13 cellular contexts compared by ENCODE assay signal in the genomic region with DNA sequence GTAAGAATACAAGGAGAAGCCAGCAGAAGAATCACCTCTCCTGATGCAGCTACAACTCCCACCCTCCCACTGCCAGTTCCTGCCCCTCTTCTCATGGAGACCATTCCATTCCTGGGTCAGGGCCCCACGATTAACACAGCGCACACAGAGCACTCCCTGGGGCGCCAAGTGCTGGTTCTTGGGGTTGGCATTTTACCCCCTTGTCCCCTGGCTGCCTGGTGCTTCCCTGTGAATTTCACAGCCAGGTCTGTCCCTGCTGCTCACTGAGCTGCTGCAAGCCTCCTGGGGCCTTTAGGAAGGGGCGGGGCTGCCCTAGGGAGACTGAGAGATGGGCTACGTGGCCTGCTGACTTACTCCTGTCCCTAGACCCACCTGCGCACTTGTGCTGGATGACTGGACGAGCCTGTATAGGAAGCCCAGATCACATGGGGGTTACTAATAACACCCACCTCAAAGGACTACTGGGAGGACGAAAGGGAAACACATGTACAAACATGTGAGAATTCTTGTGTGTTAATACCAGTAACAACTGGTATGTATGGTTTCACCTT. TPM values are rescaled to one million over a fixed set of nuclear protein-coding genes. Genes with fewer than 3 reads are reported as not detected.
DNase-seq lines count a peak whose midpoint lies in the region; ATAC-seq, FAIRE-seq and TF ChIP-seq lines count a peak whose summit lies in the region.
"Had no signal": no experiment of that assay in that cellular context is flagged by ENCODE, and none has a peak within 500 bp of the region (broad histone marks: within the 10 kb centered on the region; RNA-seq: fewer than 3 reads in every experiment).

No MANE protein-coding gene starts in this region.

- no TSS peak for BruUV-seq in PC-9 (replicated peaks; lab: Mats Ljungman, UMichigan)

- H3K27me3 ChIP-seq in skeletal muscle tissue (ENCODE audit: control insufficient read depth in 3 of 3, insufficient read depth in 3 of 3, low read length in 3 of 3) = no peaks in the 10 kb centered on the region
- no peaks in the 10 kb centered on the region for H3K27me3 ChIP-seq in PC-9 (ENCODE audit: insufficient read depth, low read depth)

- no peak overlapping the region for H2AFZ ChIP-seq in PC-9

- H3K9me3 Mint-ChIP-seq in activated T-helper 17 cell treated with anti-CD3 and anti-CD28 coated beads, Interleukin-2, amount 50 U/mL, for 72 hours = no peaks in the 10 kb centered on the region
- no peaks in the 10 kb centered on the region for H3K9me3 Mint-ChIP-seq in activated CD4-positive, alpha-beta T cell treated with anti-CD3 and anti-CD28 coated beads, Interleukin-2, amount 10 ng/mL, durations not matched to agents 7 days and 5 days

- peak; percentile 48 for FAIRE-seq in GM18507 (lab: Jason Lieb, UNC)
- FAIRE-seq: GM19239, urothelium cell line had no signal

- no peaks in the 10 kb centered on the region for H4K20me1 ChIP-seq in PC-9 (ENCODE audit: insufficient read depth)

- H3K9me2 ChIP-seq in PC-9 (ENCODE audit: insufficient read depth) = no peaks in the 10 kb centered on the region

- peak; percentile 33 for ATAC-seq in GM21576 (IDR thresholded peaks at IDR 0.05; ENCODE audit: unreplicated experiment)
- no peak for ATAC-seq in activated T-helper 17 cell treated with anti-CD3 and anti-CD28 coated beads, Interleukin-2, amount 50 U/mL, for 72 hours (replicated peaks)

- H3K9me3 ChIP-seq in skeletal muscle tissue (ENCODE audit: control insufficient read depth in 3 of 3, low read length in 3 of 3) = no peaks in the 10 kb centered on the region
- H3K9me3 ChIP-seq in PC-9 (ENCODE audit: insufficient read depth, low read depth) = no peaks in the 10 kb centered on the region

- H3K27ac ChIP-seq in skeletal muscle tissue (ENCODE audit: low read depth, low read length) = peak overlapping the region; percentile 52
- no peak overlapping the region for H3K27ac ChIP-seq in PC-9

- H3F3A ChIP-seq in PC-9 (ENCODE audit: insufficient read depth, low read depth) = peaks cover 3% of the 10 kb centered on the region; the same call in 1 of the 2 replicates

- intact Hi-C loops in PC-9 (cut with micrococcal nuclease; ENCODE audit: unreplicated experiment) = no loop called here

- H3K36me3 ChIP-seq in skeletal muscle tissue (ENCODE audit: control insufficient read depth in 3 of 3, insufficient read depth in 3 of 3, low read length in 3 of 3) (peaks cover 32 to 34% (median 32%) of the 10 kb centered on the region in 3 donors), PC-9 (ENCODE audit: low read depth) (no peaks in the 10 kb centered on the region)

- peak overlapping the region; percentile 26 for H3K27ac Mint-ChIP-seq in activated T-helper 17 cell treated with anti-CD3 and anti-CD28 coated beads, Interleukin-2, amount 50 U/mL, for 72 hours
- H3K27ac Mint-ChIP-seq in activated CD4-positive, alpha-beta T cell treated with anti-CD3 and anti-CD28 coated beads, Interleukin-2, amount 10 ng/mL, durations not matched to agents 7 days and 5 days = no peak overlapping the region

- peaks cover 46% of the 10 kb centered on the region for H3K36me3 Mint-ChIP-seq in activated T-helper 17 cell treated with anti-CD3 and anti-CD28 coated beads, Interleukin-2, amount 50 U/mL, for 72 hours (ENCODE audit: low read depth)
- H3K36me3 Mint-ChIP-seq in activated CD4-positive, alpha-beta T cell treated with anti-CD3 and anti-CD28 coated beads, Interleukin-2, amount 10 ng/mL, durations not matched to agents 7 days and 5 days (ENCODE audit: low read depth) = peaks cover 18% of the 10 kb centered on the region

- H3K27me3 Mint-ChIP-seq in activated T-helper 17 cell treated with anti-CD3 and anti-CD28 coated beads, Interleukin-2, amount 50 U/mL, for 72 hours = no peaks in the 10 kb centered on the region
- no peaks in the 10 kb centered on the region for H3K27me3 Mint-ChIP-seq in activated CD4-positive, alpha-beta T cell treated with anti-CD3 and anti-CD28 coated beads, Interleukin-2, amount 10 ng/mL, durations not matched to agents 7 days and 5 days

- H3K9ac ChIP-seq in skeletal muscle tissue (ENCODE audit: low read depth in 1 of 3, low read length in 3 of 3) = peak overlapping the region in 2 of 3 donors; percentile 43 to 69

- peaks cover 11% of the 10 kb centered on the region for H3K4me1 Mint-ChIP-seq in activated T-helper 17 cell treated with anti-CD3 and anti-CD28 coated beads, Interleukin-2, amount 50 U/mL, for 72 hours
- peaks cover 24% of the 10 kb centered on the region for H3K4me1 Mint-ChIP-seq in activated CD4-positive, alpha-beta T cell treated with anti-CD3 and anti-CD28 coated beads, Interleukin-2, amount 10 ng/mL, durations not matched to agents 7 days and 5 days

- no peak for TF ChIP-seq CTCF in PC-9 (conservative IDR thresholded peaks at IDR 0.05)

- H3K4me2 ChIP-seq in PC-9 = no peak overlapping the region

- DNase-seq in GM18507 (ENCODE audit: extremely low spot score, insufficient read length, low read depth) = no peak
- no peak for DNase-seq in PC-9
- no peak for DNase-seq in 8988T
- no peak for DNase-seq in iPS-NIHi11 (ENCODE audit: low spot score)
- DNase-seq in activated CD4-positive, alpha-beta T cell treated with anti-CD3 and anti-CD28 coated beads, Interleukin-2, amount 10 ng/mL, durations not matched to agents 7 days and 5 days = no peak
- DNase-seq: amniotic stem cell, DND-41, NCI-H82 had no signal

- H3K4me1 ChIP-seq in skeletal muscle tissue (ENCODE audit: control insufficient read depth in 3 of 3, insufficient read depth in 3 of 3, low read length in 3 of 3) (peaks cover 38 to 52% (median 42%) of the 10 kb centered on the region in 3 donors), PC-9 (replicated peaks; ENCODE audit: insufficient read depth) (0 out of 2 replicates have a peak, but pooled peaks cover 11% of the 10 kb centered on the region)

- no peak overlapping the region for H3K4me3 Mint-ChIP-seq in activated T-helper 17 cell treated with anti-CD3 and anti-CD28 coated beads, Interleukin-2, amount 50 U/mL, for 72 hours
- H3K4me3 Mint-ChIP-seq in activated CD4-positive, alpha-beta T cell treated with anti-CD3 and anti-CD28 coated beads, Interleukin-2, amount 10 ng/mL, durations not matched to agents 7 days and 5 days = no peak overlapping the region

- POLR2A ChIA-PET in PC-9 (lab: Charles Lee; ENCODE audit: unreplicated experiment) = no interaction called here
- POLR2A ChIA-PET in activated CD4-positive, alpha-beta T cell treated with anti-CD3 and anti-CD28 coated beads, Interleukin-2, amount 10 ng/mL, durations not matched to agents 7 days and 5 days (lab: Charles Lee) = no interaction called here

- peak overlapping the region in 1 of 3 donors; percentile 23 for H3K4me3 ChIP-seq in skeletal muscle tissue (ENCODE audit: low read length in 3 of 3)
- H3K4me3 ChIP-seq in PC-9 = no peak overlapping the region

- H3K79me2 ChIP-seq in PC-9 (ENCODE audit: low read depth) = peaks cover 20% of the 10 kb centered on the region

- CTCF ChIA-PET in PC-9 (lab: Charles Lee) = no interaction called here
- CTCF ChIA-PET in activated CD4-positive, alpha-beta T cell treated with anti-CD3 and anti-CD28 coated beads, Interleukin-2, amount 10 ng/mL, durations not matched to agents 7 days and 5 days (lab: Charles Lee) = interaction anchor here (0.6 kb wide), 1 partner anchor 1859 kb away, joined by 5 read pairs; no protein-coding TSS in a partner anchor

RNA-seq across cellular contexts. Expression of gene ZNF672, which starts 4.8 kb away (rescaled TPM):
- total RNA-seq in activated T-helper 17 cell treated with anti-CD3 and anti-CD28 coated beads, Interleukin-2, amount 50 U/mL, for 72 hours = 10 to 100 TPM; 36.1 to 38.8 TPM
- total RNA-seq in skeletal muscle tissue = 15.7 TPM
- 24.7 and 27.6 TPM in 2 replicates for total RNA-seq in PC-9 (2021)
- total RNA-seq in activated CD4-positive, alpha-beta T cell treated with anti-CD3 and anti-CD28 coated beads, Interleukin-2, amount 10 ng/mL, durations not matched to agents 7 days and 5 days = 10 to 100 TPM; 46.5 to 56.9 TPM

RNA-seq across cellular contexts. Expression of gene ZNF692, which starts 16.0 kb away (rescaled TPM):
- 100 to 1,000 TPM; 103 to 108 TPM for total RNA-seq in activated T-helper 17 cell treated with anti-CD3 and anti-CD28 coated beads, Interleukin-2, amount 50 U/mL, for 72 hours
- total RNA-seq in skeletal muscle tissue = 5.7 TPM
- total RNA-seq in PC-9 (2021) = 46.6 and 51.7 TPM in 2 replicates
- 10 to 100 TPM; 55.5 to 57.6 TPM for total RNA-seq in activated CD4-positive, alpha-beta T cell treated with anti-CD3 and anti-CD28 coated beads, Interleukin-2, amount 10 ng/mL, durations not matched to agents 7 days and 5 days

RNA-seq across cellular contexts. Expression of gene SH3BP5L, which starts 17.1 kb away (rescaled TPM):
- 10 to 100 TPM; 21.0 to 25.6 TPM for total RNA-seq in activated T-helper 17 cell treated with anti-CD3 and anti-CD28 coated beads, Interleukin-2, amount 50 U/mL, for 72 hours
- total RNA-seq in skeletal muscle tissue = 19.3 TPM
- total RNA-seq in PC-9 (2021) = 24.6 and 25.6 TPM in 2 replicates
- 10 to 100 TPM; 29.7 to 32.7 TPM for total RNA-seq in activated CD4-positive, alpha-beta T cell treated with anti-CD3 and anti-CD28 coated beads, Interleukin-2, amount 10 ng/mL, durations not matched to agents 7 days and 5 days
